Comparison of ENCODE assay signal across 1 cellular context in genomic region chr11:58770166-58770565, GRCh38.
TF ChIP-seq lines count a peak whose summit lies in the region.

No MANE protein-coding gene starts in this region.

TF ChIP-seq in K562, 482 proteins besides CTCF, POLR2A, EP300 and RAD21 (continued from another document and continues in another):
- TF ChIP-seq RNF219 (CRISPR knock-in tag; IDR thresholded peaks at IDR 0.05) (no peak), ZNF609 (CRISPR knock-in tag; IDR thresholded peaks at IDR 0.05; ENCODE audit: borderline replicate concordance) (no peak), SIN3A (IDR thresholded peaks at IDR 0.05; ENCODE audit: borderline replicate concordance in 2 of 2, control insufficient read depth in 1 of 2, low read depth in 2 of 2, low read length in 2 of 2) (no peak), ZHX1 (conservative IDR thresholded peaks at IDR 0.05; ENCODE audit: low read length) (no peak), ZNF12 (CRISPR knock-in tag; IDR thresholded peaks at IDR 0.05) (no peak), ZNF121 (CRISPR knock-in tag; conservative IDR thresholded peaks at IDR 0.05) (no peak), ZNF75A (CRISPR knock-in tag; IDR thresholded peaks at IDR 0.05) (no peak), ZBTB11 (CRISPR knock-in tag; IDR thresholded peaks at IDR 0.05) (no peak), HDAC6 (IDR thresholded peaks at IDR 0.05; ENCODE audit: low read depth, low read length) (no peak), SMAD1 (IDR thresholded peaks at IDR 0.05; ENCODE audit: low read depth, low read length, partially characterized antibody) (peak; percentile 14), ZNF280A (IDR thresholded peaks at IDR 0.05; ENCODE audit: low read depth, partially characterized antibody) (no peak), ZNF263 (CRISPR knock-in tag; IDR thresholded peaks at IDR 0.05; ENCODE audit: borderline replicate concordance) (no peak), ZNF311 (CRISPR knock-in tag; IDR thresholded peaks at IDR 0.05) (no peak), ZNF23 (CRISPR knock-in tag; IDR thresholded peaks at IDR 0.05) (no peak), ERF (CRISPR knock-in tag; IDR thresholded peaks at IDR 0.05) (no peak), CHD4 (IDR thresholded peaks at IDR 0.05; ENCODE audit: insufficient read depth, insufficient replicate concordance, low read depth, low read length, poor library complexity, severe bottlenecking) (no peak), SIX5 (IDR thresholded peaks at IDR 0.05; ENCODE audit: borderline replicate concordance in 1 of 2, insufficient read depth in 1 of 2, low read depth in 1 of 2, low read length in 2 of 2) (no peak), GTF2F1 (IDR thresholded peaks at IDR 0.05; ENCODE audit: low read depth, low read length) (no peak), PYGO2 (tag; IDR thresholded peaks at IDR 0.05) (no peak), PHF21A (IDR thresholded peaks at IDR 0.05; ENCODE audit: borderline replicate concordance, low read depth) (no peak), ZNF589 (CRISPR knock-in tag; IDR thresholded peaks at IDR 0.05; ENCODE audit: low read depth) (0 out of 2 replicates have a peak, but pooled peaks have one; percentile 49), NFYB (IDR thresholded peaks at IDR 0.05; ENCODE audit: extremely low read depth, insufficient read length) (no peak), RBM25 (IDR thresholded peaks at IDR 0.05; ENCODE audit: low read depth, low read length, severe bottlenecking) (no peak), TBL1XR1 (IDR thresholded peaks at IDR 0.05; ENCODE audit: low read length in 2 of 2) (peak in 1 of 2 experiments; percentile 73; a peak in 1 of 4 replicates), HNRNPUL1 (IDR thresholded peaks at IDR 0.05; ENCODE audit: low read length) (no peak), NELFE (IDR thresholded peaks at IDR 0.05; ENCODE audit: insufficient read depth, insufficient read length) (no peak), TRIM28 (IDR thresholded peaks at IDR 0.05) (no peak), POLR2AphosphoS5 (IDR thresholded peaks at IDR 0.05; ENCODE audit: control insufficient read depth, insufficient read depth, low read depth, low read length) (peak; percentile 69)
